1 cellular context compared by ENCODE assay signal in the genomic region with DNA sequence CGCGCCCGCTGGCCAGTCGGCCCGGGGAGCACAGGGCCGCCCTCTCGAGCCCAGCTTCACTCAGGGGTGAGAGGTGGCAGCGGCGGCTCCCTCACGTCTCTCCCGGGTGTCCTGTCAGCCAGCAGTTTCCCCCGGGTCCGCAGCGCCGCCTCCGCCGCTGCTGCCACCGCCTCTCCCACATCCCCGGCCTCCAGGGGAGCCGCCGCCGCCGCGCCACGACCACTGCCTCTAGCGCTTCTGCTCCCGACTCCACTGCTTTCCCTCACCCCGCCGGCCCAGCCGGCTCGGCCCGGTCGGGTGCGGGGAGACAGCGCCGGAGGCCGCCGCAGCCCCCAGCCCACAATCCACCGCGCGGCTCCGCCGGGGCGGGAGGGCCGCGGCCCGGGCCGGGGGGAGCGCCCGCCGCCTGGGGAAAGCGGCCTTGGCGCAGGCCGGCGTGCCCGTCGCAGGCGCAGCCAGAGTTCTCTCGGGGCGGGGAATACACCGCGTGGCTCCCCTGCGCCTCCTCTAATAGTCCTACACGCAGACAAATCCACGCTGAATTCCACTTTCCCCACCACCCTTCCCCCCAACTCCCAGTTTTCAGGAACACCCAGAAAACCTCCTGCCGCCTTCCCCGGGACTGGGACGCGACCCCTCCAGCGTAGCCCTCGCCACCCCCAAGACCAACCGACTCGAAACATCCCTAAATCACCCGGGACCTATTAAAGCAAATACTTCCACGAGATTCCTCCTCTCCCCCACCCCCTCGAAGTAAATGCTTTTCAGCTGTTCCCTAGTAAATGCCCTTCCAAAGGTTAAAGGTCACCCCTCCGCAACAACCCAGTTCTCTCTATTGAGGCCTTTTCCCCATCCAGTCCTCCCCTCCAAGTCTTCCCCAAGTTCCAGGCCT.
TF ChIP-seq lines count a peak whose summit lies in the region.

A gene with protein sequence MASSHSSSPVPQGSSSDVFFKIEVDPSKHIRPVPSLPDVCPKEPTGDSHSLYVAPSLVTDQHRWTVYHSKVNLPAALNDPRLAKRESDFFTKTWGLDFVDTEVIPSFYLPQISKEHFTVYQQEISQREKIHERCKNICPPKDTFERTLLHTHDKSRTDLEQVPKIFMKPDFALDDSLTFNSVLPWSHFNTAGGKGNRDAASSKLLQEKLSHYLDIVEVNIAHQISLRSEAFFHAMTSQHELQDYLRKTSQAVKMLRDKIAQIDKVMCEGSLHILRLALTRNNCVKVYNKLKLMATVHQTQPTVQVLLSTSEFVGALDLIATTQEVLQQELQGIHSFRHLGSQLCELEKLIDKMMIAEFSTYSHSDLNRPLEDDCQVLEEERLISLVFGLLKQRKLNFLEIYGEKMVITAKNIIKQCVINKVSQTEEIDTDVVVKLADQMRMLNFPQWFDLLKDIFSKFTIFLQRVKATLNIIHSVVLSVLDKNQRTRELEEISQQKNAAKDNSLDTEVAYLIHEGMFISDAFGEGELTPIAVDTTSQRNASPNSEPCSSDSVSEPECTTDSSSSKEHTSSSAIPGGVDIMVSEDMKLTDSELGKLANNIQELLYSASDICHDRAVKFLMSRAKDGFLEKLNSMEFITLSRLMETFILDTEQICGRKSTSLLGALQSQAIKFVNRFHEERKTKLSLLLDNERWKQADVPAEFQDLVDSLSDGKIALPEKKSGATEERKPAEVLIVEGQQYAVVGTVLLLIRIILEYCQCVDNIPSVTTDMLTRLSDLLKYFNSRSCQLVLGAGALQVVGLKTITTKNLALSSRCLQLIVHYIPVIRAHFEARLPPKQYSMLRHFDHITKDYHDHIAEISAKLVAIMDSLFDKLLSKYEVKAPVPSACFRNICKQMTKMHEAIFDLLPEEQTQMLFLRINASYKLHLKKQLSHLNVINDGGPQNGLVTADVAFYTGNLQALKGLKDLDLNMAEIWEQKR (minus strand): TSS at position 346 of the 892 bp plus-strand sequence. CDS start 35,429 bp downstream, outside the sequence.

TF ChIP-seq in GM23338, 12 proteins besides CTCF, POLR2A, EP300 and RAD21 (continued from another document):
- TF ChIP-seq, protein P1, sequence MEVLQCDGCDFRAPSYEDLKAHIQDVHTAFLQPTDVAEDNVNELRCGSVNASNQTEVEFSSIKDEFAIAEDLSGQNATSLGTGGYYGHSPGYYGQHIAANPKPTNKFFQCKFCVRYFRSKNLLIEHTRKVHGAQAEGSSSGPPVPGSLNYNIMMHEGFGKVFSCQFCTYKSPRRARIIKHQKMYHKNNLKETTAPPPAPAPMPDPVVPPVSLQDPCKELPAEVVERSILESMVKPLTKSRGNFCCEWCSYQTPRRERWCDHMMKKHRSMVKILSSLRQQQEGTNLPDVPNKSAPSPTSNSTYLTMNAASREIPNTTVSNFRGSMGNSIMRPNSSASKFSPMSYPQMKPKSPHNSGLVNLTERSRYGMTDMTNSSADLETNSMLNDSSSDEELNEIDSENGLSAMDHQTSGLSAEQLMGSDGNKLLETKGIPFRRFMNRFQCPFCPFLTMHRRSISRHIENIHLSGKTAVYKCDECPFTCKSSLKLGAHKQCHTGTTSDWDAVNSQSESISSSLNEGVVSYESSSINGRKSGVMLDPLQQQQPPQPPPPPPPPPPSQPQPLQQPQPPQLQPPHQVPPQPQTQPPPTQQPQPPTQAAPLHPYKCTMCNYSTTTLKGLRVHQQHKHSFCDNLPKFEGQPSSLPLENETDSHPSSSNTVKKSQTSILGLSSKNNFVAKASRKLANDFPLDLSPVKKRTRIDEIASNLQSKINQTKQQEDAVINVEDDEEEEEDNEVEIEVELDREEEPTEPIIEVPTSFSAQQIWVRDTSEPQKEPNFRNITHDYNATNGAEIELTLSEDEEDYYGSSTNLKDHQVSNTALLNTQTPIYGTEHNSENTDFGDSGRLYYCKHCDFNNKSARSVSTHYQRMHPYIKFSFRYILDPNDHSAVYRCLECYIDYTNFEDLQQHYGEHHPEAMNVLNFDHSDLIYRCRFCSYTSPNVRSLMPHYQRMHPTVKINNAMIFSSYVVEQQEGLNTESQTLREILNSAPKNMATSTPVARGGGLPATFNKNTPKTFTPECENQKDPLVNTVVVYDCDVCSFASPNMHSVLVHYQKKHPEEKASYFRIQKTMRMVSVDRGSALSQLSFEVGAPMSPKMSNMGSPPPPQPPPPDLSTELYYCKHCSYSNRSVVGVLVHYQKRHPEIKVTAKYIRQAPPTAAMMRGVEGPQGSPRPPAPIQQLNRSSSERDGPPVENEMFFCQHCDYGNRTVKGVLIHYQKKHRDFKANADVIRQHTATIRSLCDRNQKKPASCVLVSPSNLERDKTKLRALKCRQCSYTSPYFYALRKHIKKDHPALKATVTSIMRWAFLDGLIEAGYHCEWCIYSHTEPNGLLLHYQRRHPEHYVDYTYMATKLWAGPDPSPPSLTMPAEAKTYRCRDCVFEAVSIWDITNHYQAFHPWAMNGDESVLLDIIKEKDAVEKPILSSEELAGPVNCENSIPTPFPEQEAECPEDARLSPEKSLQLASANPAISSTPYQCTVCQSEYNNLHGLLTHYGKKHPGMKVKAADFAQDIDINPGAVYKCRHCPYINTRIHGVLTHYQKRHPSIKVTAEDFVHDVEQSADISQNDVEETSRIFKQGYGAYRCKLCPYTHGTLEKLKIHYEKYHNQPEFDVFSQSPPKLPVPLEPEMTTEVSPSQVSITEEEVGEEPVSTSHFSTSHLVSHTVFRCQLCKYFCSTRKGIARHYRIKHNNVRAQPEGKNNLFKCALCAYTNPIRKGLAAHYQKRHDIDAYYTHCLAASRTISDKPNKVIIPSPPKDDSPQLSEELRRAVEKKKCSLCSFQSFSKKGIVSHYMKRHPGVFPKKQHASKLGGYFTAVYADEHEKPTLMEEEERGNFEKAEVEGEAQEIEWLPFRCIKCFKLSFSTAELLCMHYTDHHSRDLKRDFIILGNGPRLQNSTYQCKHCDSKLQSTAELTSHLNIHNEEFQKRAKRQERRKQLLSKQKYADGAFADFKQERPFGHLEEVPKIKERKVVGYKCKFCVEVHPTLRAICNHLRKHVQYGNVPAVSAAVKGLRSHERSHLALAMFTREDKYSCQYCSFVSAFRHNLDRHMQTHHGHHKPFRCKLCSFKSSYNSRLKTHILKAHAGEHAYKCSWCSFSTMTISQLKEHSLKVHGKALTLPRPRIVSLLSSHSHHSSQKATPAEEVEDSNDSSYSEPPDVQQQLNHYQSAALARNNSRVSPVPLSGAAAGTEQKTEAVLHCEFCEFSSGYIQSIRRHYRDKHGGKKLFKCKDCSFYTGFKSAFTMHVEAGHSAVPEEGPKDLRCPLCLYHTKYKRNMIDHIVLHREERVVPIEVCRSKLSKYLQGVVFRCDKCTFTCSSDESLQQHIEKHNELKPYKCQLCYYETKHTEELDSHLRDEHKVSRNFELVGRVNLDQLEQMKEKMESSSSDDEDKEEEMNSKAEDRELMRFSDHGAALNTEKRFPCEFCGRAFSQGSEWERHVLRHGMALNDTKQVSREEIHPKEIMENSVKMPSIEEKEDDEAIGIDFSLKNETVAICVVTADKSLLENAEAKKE (CRISPR knock-in tag; IDR thresholded peaks at IDR 0.05), result no peak
- TF ChIP-seq POLR2AphosphoS5 (IDR thresholded peaks at IDR 0.05; ENCODE audit: low read depth) (peak; percentile 54; the same call in 1 of the 2 replicates), ZNF331 (CRISPR knock-in tag; IDR thresholded peaks at IDR 0.05; ENCODE audit: low read depth) (no peak), ZNF114 (CRISPR knock-in tag; IDR thresholded peaks at IDR 0.05) (no peak), NANOG (IDR thresholded peaks at IDR 0.05; ENCODE audit: borderline replicate concordance) (no peak)
TF ChIP-seq in GM23338: peak in this region for 1.
